ENCODE assay signal across 8 cellular contexts in the genomic region with DNA sequence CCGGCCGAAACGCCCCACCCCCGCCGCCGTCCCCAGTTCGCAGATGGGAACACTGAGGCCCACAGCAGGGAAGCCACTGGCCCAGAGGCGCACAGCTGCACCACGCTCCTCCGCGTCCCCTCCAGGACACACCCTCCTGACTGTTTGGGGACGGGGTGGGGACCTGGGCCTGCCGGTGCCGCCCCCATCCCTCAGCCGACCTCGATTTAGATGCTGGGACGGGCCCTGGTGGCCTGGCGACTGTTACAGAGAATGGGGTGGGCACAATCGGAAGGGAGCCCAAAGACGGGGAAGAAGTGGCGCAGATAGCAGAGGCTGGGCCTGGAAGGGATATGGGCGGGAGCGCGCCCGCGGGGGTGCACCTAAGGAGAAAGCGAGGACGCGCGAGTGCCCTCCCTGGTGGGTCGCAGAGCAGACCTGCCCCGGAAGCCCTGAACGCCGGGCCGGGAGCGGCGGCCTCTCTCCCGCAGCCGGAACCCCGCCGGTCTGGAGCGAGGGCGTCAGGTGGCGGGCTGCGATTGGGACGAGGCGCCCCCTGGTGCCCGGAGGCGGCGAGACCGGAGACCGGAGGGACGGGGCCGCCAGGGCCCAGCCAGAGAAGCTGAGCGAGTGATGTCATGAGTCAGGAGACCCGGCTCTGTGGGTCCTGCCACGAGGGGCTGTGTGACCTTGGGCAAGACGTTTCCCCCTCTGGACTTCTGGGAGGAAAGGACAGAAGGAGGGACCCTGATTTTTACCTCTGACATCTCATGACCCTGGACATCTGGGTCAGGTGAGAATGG.
A peak's percentile ranks its signal among the peaks of the same experiment; 100 is the strongest.
DNase-seq lines count a peak whose midpoint lies in the region; ATAC-seq and TF ChIP-seq lines count a peak whose summit lies in the region.

No MANE protein-coding gene starts in this region.

- peak; percentile 56 for ATAC-seq in GM19438 (IDR thresholded peaks at IDR 0.05; ENCODE audit: low read depth, unreplicated experiment)
- ATAC-seq in HG03571 (IDR thresholded peaks at IDR 0.05; ENCODE audit: unreplicated experiment) = peak; percentile 66
- peak; percentile 82 to 87 (median 85) for ATAC-seq in natural killer cell

- H3K36me3 Mint-ChIP-seq in natural killer cell = no peaks in the 10 kb centered on the region

- intact Hi-C loops in natural killer cell (cut with micrococcal nuclease) = loop anchor here (2.0 to 10.0 kb wide), 3 partner anchors 16 to 50 kb away; no protein-coding TSS in a partner anchor

- peaks cover 55 to 70% of the 10 kb centered on the region in 2 donors for H3K4me1 Mint-ChIP-seq in natural killer cell

- no peaks in the 10 kb centered on the region for H3K27me3 Mint-ChIP-seq in natural killer cell (ENCODE audit: low read depth in 2 of 2)

- H3K27ac Mint-ChIP-seq in natural killer cell = peak overlapping the region; percentile 90 to 96

- peak overlapping the region; percentile 43 for H3K4me3 ChIP-seq in fibroblast of mammary gland (ENCODE audit: control insufficient read depth, low read depth, low read length)

- H3K9me3 Mint-ChIP-seq in natural killer cell = no peaks in the 10 kb centered on the region

- H3K4me3 Mint-ChIP-seq in natural killer cell = peak overlapping the region; percentile 98

- TF ChIP-seq CTCF in fibroblast of mammary gland (conservative IDR thresholded peaks at IDR 0.05; ENCODE audit: control insufficient read depth, insufficient read depth, low read depth, low read length) (peak; percentile 51), natural killer cell (IDR thresholded peaks at IDR 0.05) (peak; percentile 93)

- DNase-seq in COLO829 (ENCODE audit: low spot score) (peak; percentile 45), OCI-M2 (lab: John Stamatoyannopoulos, UW; ENCODE audit: unreplicated experiment) (peak; percentile 67), activated T-helper 1 cell treated with Interleukin-2 at 50 U/mL for 16 hours (ENCODE audit: low read depth) (peak; percentile 79), fibroblast of mammary gland (ENCODE audit: low read depth) (peak; percentile 57), natural killer cell (peak; percentile 88)
- peak; percentile 71 to 87 (median 78) for DNase-seq in stimulated activated naive CD4-positive, alpha-beta T cell (lab: John Stamatoyannopoulos, UW)

Comparison
In these comparisons a context has a peak if more than half of its experiments do, and no peak if none do; other contexts are left out.
1. Peak in every context shown above with its lines: DNase-seq, ATAC-seq and H3K4me3 ChIP-seq.